ENCODE assay signal across 8 cellular contexts in the genomic region with DNA sequence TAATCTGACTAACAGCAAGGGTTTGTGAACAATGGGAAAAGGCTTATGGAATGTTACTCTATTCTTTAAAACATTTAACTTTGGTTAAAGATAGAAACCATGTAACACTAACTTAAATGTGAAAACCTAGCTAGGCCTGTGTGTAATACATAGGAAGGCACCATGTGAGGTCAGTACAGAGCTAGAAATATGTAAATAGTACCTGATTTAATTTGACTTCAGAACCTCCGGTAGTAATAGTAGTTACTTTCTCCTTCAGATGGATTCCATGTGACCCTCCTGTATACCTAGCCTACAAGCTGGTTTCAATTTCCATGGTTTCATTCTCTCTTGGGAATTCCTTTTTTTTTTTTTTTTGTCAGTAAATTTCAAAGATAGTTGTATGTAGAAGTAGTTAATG. TPM values are rescaled to one million over a fixed set of nuclear protein-coding genes. Genes with fewer than 3 reads are reported as not detected.
A peak's percentile ranks its signal among the peaks of the same experiment; 100 is the strongest.
DNase-seq lines count a peak whose midpoint lies in the region; ATAC-seq, FAIRE-seq and TF ChIP-seq lines count a peak whose summit lies in the region.

No MANE protein-coding gene starts in this region.

- H3K9ac ChIP-seq in fibroblast of lung (ENCODE audit: insufficient read depth, low read length) = peak overlapping the region; percentile 84

- H3K79me2 ChIP-seq in fibroblast of lung (ENCODE audit: control insufficient read depth, insufficient read depth, low read length) = peaks cover 60% of the 10 kb centered on the region

- peak; percentile 67 for TF ChIP-seq CTCF in AG10803 (conservative IDR thresholded peaks at IDR 0.05; ENCODE audit: low read length)
- TF ChIP-seq CTCF in NB4 (IDR thresholded peaks at IDR 0.05; ENCODE audit: low read depth, low read length) = peak; percentile 21
- peak; percentile 26 to 61 for TF ChIP-seq CTCF in fibroblast of lung (conservative IDR thresholded peaks at IDR 0.05 in 1 of 2, IDR thresholded peaks at IDR 0.05 in 1 of 2; ENCODE audit: low read depth in 1 of 2, low read length in 2 of 2)
- peak; percentile 66 for TF ChIP-seq CTCF in neural crest cell (conservative IDR thresholded peaks at IDR 0.05)

- H2AFZ ChIP-seq in fibroblast of lung (ENCODE audit: low read length) = no peak overlapping the region

- peak; percentile 87 for DNase-seq in AG10803 (ENCODE audit: low read depth)
- DNase-seq in GM12891 (ENCODE audit: insufficient read length, low spot score) = peak; percentile 15
- peak; percentile 75 for DNase-seq in NB4 (ENCODE audit: low read depth)
- peak in 2 of 34 experiments; percentile 11 to 17 for DNase-seq in T-cell
- peak; percentile 77 to 84 for DNase-seq in fibroblast of lung (ENCODE audit: low read depth in 2 of 2)
- DNase-seq in neural crest cell (ENCODE audit: low read depth, low spot score) = no peak
- DNase-seq in NCI-H1930 (lab: John Stamatoyannopoulos, UW) = no peak

- POLR2A ChIA-PET in T-cell (lab: Charles Lee) = interaction anchor here (0.6 to 1.2 kb wide), 5 partner anchors 15 to 118 kb away, joined by 3 to 5 read pairs (median 4); no protein-coding TSS in a partner anchor

- TF ChIP-seq POLR2A in GM12891 (IDR thresholded peaks at IDR 0.05; ENCODE audit: low read depth, low read length) = no peak
- no peak for TF ChIP-seq POLR2A in NB4 (IDR thresholded peaks at IDR 0.05; ENCODE audit: extremely low read depth, insufficient read length)

- H3K27ac ChIP-seq in fibroblast of lung (ENCODE audit: insufficient read depth, low read length) = peak overlapping the region; percentile 92

- peak overlapping the region; percentile 97 to 100 (median 99) for H3K4me3 Mint-ChIP-seq in T-cell
- H3K4me3 Mint-ChIP-seq in neural crest cell = peak overlapping the region; percentile 98

- H4K20me1 ChIP-seq in fibroblast of lung (ENCODE audit: control insufficient read depth, extremely low read depth, insufficient read depth, low read length) = no peaks in the 10 kb centered on the region

- no peaks in the 10 kb centered on the region for H3K9me3 ChIP-seq in fibroblast of lung (ENCODE audit: control insufficient read depth, insufficient read depth, low read depth, low read length)

- H3K36me3 Mint-ChIP-seq in T-cell = peaks cover 20% of the 10 kb centered on the region
- H3K36me3 Mint-ChIP-seq in neural crest cell (ENCODE audit: low read depth) = peaks cover 21% of the 10 kb centered on the region

- CTCF ChIA-PET in T-cell (lab: Charles Lee) = interaction anchor here (0.6 to 1.9 kb wide), 33 partner anchors 9 to 734 kb away, joined by 3 to 10 read pairs (median 4); a partner anchor contains a TSS

- H3K4me3 ChIP-seq in AG10803 (ENCODE audit: low read length) = peak overlapping the region; percentile 96
- peak overlapping the region; percentile 100 for H3K4me3 ChIP-seq in NB4 (ENCODE audit: low read depth, low read length)
- peak overlapping the region; percentile 75 to 99 (median 96) for H3K4me3 ChIP-seq in fibroblast of lung (replicated peaks in 1 of 4; ENCODE audit: control extremely low read depth in 1 of 4, insufficient read depth in 1 of 4, low read depth in 3 of 4, low read length in 4 of 4)

- FAIRE-seq in GM12891 (lab: Jason Lieb, UNC) = peak; percentile 71

- H3K27me3 Mint-ChIP-seq in T-cell (no peaks in the 10 kb centered on the region), neural crest cell (ENCODE audit: low read depth) (peaks cover 3% of the 10 kb centered on the region)

- no peaks in the 10 kb centered on the region for H3K27me3 ChIP-seq in fibroblast of lung (ENCODE audit: control insufficient read depth, insufficient read depth, low read length)

- peak overlapping the region; percentile 98 to 99 for H3K27ac Mint-ChIP-seq in T-cell
- peak overlapping the region; percentile 100 for H3K27ac Mint-ChIP-seq in neural crest cell (ENCODE audit: unreplicated experiment)

- H3K4me1 ChIP-seq in fibroblast of lung (ENCODE audit: control insufficient read depth, extremely low read depth, insufficient read depth, low read length) = peaks cover 4% of the 10 kb centered on the region

- no peaks in the 10 kb centered on the region for H3K36me3 ChIP-seq in fibroblast of lung (ENCODE audit: control insufficient read depth, insufficient read depth, low read length)

- ATAC-seq in HG02763 (IDR thresholded peaks at IDR 0.05; ENCODE audit: unreplicated experiment) (peak; percentile 66), T-cell (replicated peaks in 1 of 4) (peak; percentile 61 to 71 (median 66))

- H3K4me1 Mint-ChIP-seq in T-cell (peaks cover 55 to 68% (median 56%) of the 10 kb centered on the region in 3 donors), neural crest cell (peaks cover 31% of the 10 kb centered on the region)

- H3K9me3 Mint-ChIP-seq in T-cell (no peaks in the 10 kb centered on the region), neural crest cell (peaks cover 8% of the 10 kb centered on the region)

- H3K4me2 ChIP-seq in fibroblast of lung (ENCODE audit: extremely low read depth, insufficient read depth, low read length) = peak overlapping the region; percentile 94

TF ChIP-seq in GM12891, 5 proteins besides CTCF, POLR2A, EP300 and RAD21:
- TF ChIP-seq POU2F2 (IDR thresholded peaks at IDR 0.05; ENCODE audit: low read depth, low read length) = no peak
- TF ChIP-seq SPI1 (IDR thresholded peaks at IDR 0.05; ENCODE audit: low read depth, low read length) = no peak
- no peak for TF ChIP-seq PAX5 (IDR thresholded peaks at IDR 0.05; ENCODE audit: insufficient read depth, low read length, severe bottlenecking)
- no peak for TF ChIP-seq TAF1 (IDR thresholded peaks at IDR 0.05; ENCODE audit: low read depth, low read length)
- TF ChIP-seq POLR2AphosphoS5 (IDR thresholded peaks at IDR 0.05; ENCODE audit: low read depth, low read length) = no peak

RNA-seq across cellular contexts. Expression of a gene that starts 1.3 kb away (rescaled TPM):
- 26.1 TPM for polyA plus RNA-seq in GM12891 (2012; ENCODE audit: low read depth, missing spikeins)
- total RNA-seq in T-cell = 10 to 100 TPM; 40.1 to 49.2 (median 47.4) TPM
- total RNA-seq in fibroblast of lung = 8.6 and 13.6 TPM in 2 replicates
- 8.9 and 14.3 TPM in 2 replicates for polyA plus RNA-seq in fibroblast of lung
- 5.0 and 7.5 TPM in 2 replicates for polyA plus RNA-seq in fibroblast of lung (2012)
- 8.0 and 10.2 TPM in 2 replicates for polyA minus RNA-seq in fibroblast of lung (ENCODE audit: low replicate concordance)
- 77.1 and 83.5 TPM in 2 replicates for total RNA-seq in neural crest cell

Comparison
In these comparisons a context has a peak if more than half of its experiments do, and no peak if none do; other contexts are left out.
1. DNase-seq: peak in AG10803 (single experiment), GM12891 (single experiment), NB4 (single experiment) and fibroblast of lung (2 of 2); none in neural crest cell (single experiment) and NCI-H1930 (0 of 2).
2. Peak in every context shown above with its lines, with median percentiles within 50 percentile points of each other: H3K4me3 ChIP-seq and CTCF ChIP-seq.